Comparison of ENCODE assay signal across 13 cellular contexts in genomic region chr12:98591209-98591608, GRCh38. TPM values are rescaled to one million over a fixed set of nuclear protein-coding genes. Genes with fewer than 3 reads are reported as not detected.
DNase-seq lines count a peak whose midpoint lies in the region; ATAC-seq, FAIRE-seq and TF ChIP-seq lines count a peak whose summit lies in the region.
"Had no signal": no experiment of that assay in that cellular context is flagged by ENCODE, and none has a peak within 500 bp of the region (broad histone marks: within the 10 kb centered on the region; RNA-seq: fewer than 3 reads in every experiment).

No MANE protein-coding gene starts in this region.

- TF ChIP-seq POLR2A in K562 (conservative IDR thresholded peaks at IDR 0.05), result no peak
- TF ChIP-seq POLR2A in heart left ventricle (IDR thresholded peaks at IDR 0.05), result no peak

- no peak for FAIRE-seq in K562 (lab: Jason Lieb, UNC)
- FAIRE-seq: endometrium had no signal

- H3K9ac ChIP-seq in K562 (ENCODE audit: insufficient read depth in 1 of 2, low read depth in 2 of 2, low read length in 2 of 2), result 0 out of 4 replicates have a peak overlapping the region, but pooled peaks of 1 of the 2 experiments have one; percentile 23

- WGBS in K562 (ENCODE audit: insufficient coverage, low coverage, missing lambda C conversion rate), result 58% methylated on average over 4 of the region's 4 CpGs
- WGBS in heart left ventricle, 4 donors, result 71 to 80% (median 75%) methylated on average over 4 of the region's 4 CpGs

- H3K36me3 ChIP-seq in Caco-2 (ENCODE audit: control insufficient read depth, insufficient read depth, low read length) (no peaks in the 10 kb centered on the region), K562 (ENCODE audit: control insufficient read depth, insufficient read depth, low read length) (peaks cover 24% of the 10 kb centered on the region), heart left ventricle (peaks cover 0 to 10% (median 9%) of the 10 kb centered on the region in 9 donors)

- ATAC-seq in K562, result peak; percentile 14
- no peak for ATAC-seq in natural killer cell treated with Interleukin-12 subunit alpha and Interleukin-12 subunit beta and Interleukin-15 and Interleukin-18, amount 100 ng/mL, for 72 hours
- no peak for ATAC-seq in heart left ventricle
- ATAC-seq in GM18519 (IDR thresholded peaks at IDR 0.05; ENCODE audit: low FRiP score, unreplicated experiment), result no peak
- ATAC-seq: left lung had no signal

- no peaks in the 10 kb centered on the region for H3K9me1 ChIP-seq in K562 (ENCODE audit: control insufficient read depth, insufficient read depth, low read length)

- no peaks in the 10 kb centered on the region for H3K9me3 ChIP-seq in Caco-2
- H3K9me3 ChIP-seq in K562 (replicated peaks; ENCODE audit: control insufficient read depth, insufficient read depth, low read depth, low read length), result no peaks in the 10 kb centered on the region
- H3K9me3 ChIP-seq in heart left ventricle, result no peaks in the 10 kb centered on the region
- H3K9me3 ChIP-seq: left lung, spleen, suprapubic skin had no signal

- H3K79me2 ChIP-seq in K562 (ENCODE audit: control insufficient read depth, insufficient read depth, low read length), result peaks cover 36% of the 10 kb centered on the region

- H3K27ac Mint-ChIP-seq in Caco-2 (ENCODE audit: unreplicated experiment), result peak overlapping the region; percentile 42
- peak overlapping the region; percentile 38 to 72 for H3K27ac Mint-ChIP-seq in natural killer cell treated with Interleukin-12 subunit alpha and Interleukin-12 subunit beta and Interleukin-15 and Interleukin-18, amount 100 ng/mL, for 72 hours

- H3K4me1 ChIP-seq in Caco-2 (peaks cover 17% of the 10 kb centered on the region), K562 (replicated peaks in 1 of 2; ENCODE audit: control insufficient read depth in 2 of 2, insufficient read depth in 2 of 2, low read length in 2 of 2) (peaks cover 16 to 18% of the 10 kb centered on the region in 2 experiments; a peak in 4 of 5 replicates), heart left ventricle (peaks cover 0 to 18% (median 14%) of the 10 kb centered on the region in 12 donors)

- in situ Hi-C loops in K562 (cut with MboI), result no loop called here

- no peak overlapping the region for H3K4me2 ChIP-seq in K562 (ENCODE audit: insufficient read depth, low read length)

- H3K9me3 Mint-ChIP-seq in Caco-2 (ENCODE audit: unreplicated experiment), result no peaks in the 10 kb centered on the region
- H3K9me3 Mint-ChIP-seq in natural killer cell treated with Interleukin-12 subunit alpha and Interleukin-12 subunit beta and Interleukin-15 and Interleukin-18, amount 100 ng/mL, for 72 hours, result no peaks in the 10 kb centered on the region

- no peak for TF ChIP-seq EP300 in K562 (IDR thresholded peaks at IDR 0.05; ENCODE audit: low read length)

- H3K27me3 Mint-ChIP-seq in Caco-2 (ENCODE audit: insufficient read depth, unreplicated experiment), result no peaks in the 10 kb centered on the region
- no peaks in the 10 kb centered on the region for H3K27me3 Mint-ChIP-seq in natural killer cell treated with Interleukin-12 subunit alpha and Interleukin-12 subunit beta and Interleukin-15 and Interleukin-18, amount 100 ng/mL, for 72 hours

- H2AFZ ChIP-seq in K562 (ENCODE audit: low read depth, low read length), result peak overlapping the region; percentile 89

- BruUV-seq in Caco-2 (replicated peaks; lab: Mats Ljungman, UMichigan), result no TSS peak
- BruUV-seq in K562 (replicated peaks; lab: Mats Ljungman, UMichigan), result no TSS peak

- H3K4me3 ChIP-seq in Caco-2 (ENCODE audit: low read depth, low read length) (no peak overlapping the region), K562 (no peak overlapping the region), heart left ventricle (no peak overlapping the region)
- H3K4me3 ChIP-seq: left lung, spleen, suprapubic skin had no signal

- H3K27ac ChIP-seq in K562 (ENCODE audit: extremely low read depth, low read depth, low read length) (no peak overlapping the region), heart left ventricle (no peak overlapping the region)
- H3K27ac ChIP-seq: left lung, spleen, suprapubic skin had no signal

- no peaks in the 10 kb centered on the region for H3K27me3 ChIP-seq in Caco-2 (replicated peaks; ENCODE audit: control insufficient read depth, insufficient read depth, low read length)
- H3K27me3 ChIP-seq in K562 (ENCODE audit: control insufficient read depth in 2 of 2, insufficient read depth in 2 of 2, low read length in 2 of 2), result no peaks in the 10 kb centered on the region
- no peaks in the 10 kb centered on the region for H3K27me3 ChIP-seq in heart left ventricle
- H3K27me3 ChIP-seq: left lung, spleen, suprapubic skin had no signal

- peaks cover 21% of the 10 kb centered on the region for H4K20me1 ChIP-seq in K562 (replicated peaks; ENCODE audit: control insufficient read depth, insufficient read depth, low read length)

- peak in 1 of 2 experiments; percentile 54; a peak in 3 of 4 replicates for TF ChIP-seq RAD21 in K562 (CRISPR knock-in tag; conservative IDR thresholded peaks at IDR 0.05 in 1 of 2, IDR thresholded peaks at IDR 0.05 in 1 of 2)

- H3K36me3 Mint-ChIP-seq in Caco-2 (ENCODE audit: insufficient read depth, unreplicated experiment), result peaks cover 34% of the 10 kb centered on the region
- H3K36me3 Mint-ChIP-seq in natural killer cell treated with Interleukin-12 subunit alpha and Interleukin-12 subunit beta and Interleukin-15 and Interleukin-18, amount 100 ng/mL, for 72 hours, result peaks cover 21% of the 10 kb centered on the region

- POLR2A ChIA-PET in Caco-2 (lab: Charles Lee) (interaction anchor here (0.7 kb wide), 1 partner anchor 76 kb away, joined by 3 read pairs; the partner anchor contains the start of gene TMPO), K562 (lab: Yijun Ruan, JAX) (interaction anchor here (0.6 to 1.5 kb wide), 6 partner anchors 9 to 185 kb away, joined by 3 read pairs; no protein-coding TSS in a partner anchor)

- CTCF ChIA-PET in Caco-2 (lab: Charles Lee) (interaction anchor here (0.7 to 1.6 kb wide), 4 partner anchors 12 to 24 kb away, joined by 4 to 40 read pairs (median 4); no protein-coding TSS in a partner anchor), K562 (lab: Yijun Ruan, JAX; ENCODE audit: low intra/inter-chr PET ratio) (no interaction called here)

- TF ChIP-seq CTCF in Caco-2 (IDR thresholded peaks at IDR 0.05; ENCODE audit: insufficient read depth in 1 of 2, low read depth in 1 of 2, low read length in 1 of 2, severe bottlenecking in 1 of 2, unreplicated experiment in 1 of 2) (peak; percentile 21 to 47), K562 (IDR thresholded peaks at IDR 0.05 in 2 of 3, conservative IDR thresholded peaks at IDR 0.05 in 1 of 3; ENCODE audit: insufficient read depth in 2 of 3, low read depth in 1 of 3, low read length in 3 of 3) (peak; percentile 35 to 58 (median 57); a peak in 5 of 6 replicates), heart left ventricle (IDR thresholded peaks at IDR 0.05) (no peak)

- DNase-seq in Caco-2 (peak; percentile 44 to 51), MV-4-11 (lab: John Stamatoyannopoulos, UW) (peak; percentile 50), K562 (ENCODE audit: extremely low read depth in 1 of 4, low spot score in 3 of 4) (peak in 2 of 4 experiments; percentile 42 to 57), LoVo (ENCODE audit: low spot score) (no peak), heart left ventricle (no peak)
- no peak for DNase-seq in natural killer cell treated with Interleukin-12 subunit alpha and Interleukin-12 subunit beta and Interleukin-15 and Interleukin-18, amount 100 ng/mL, for 72 hours (ENCODE audit: low spot score)
- DNase-seq: left lung, NCI-H1694, NCI-H526 treated with DMSO at 0.1 percent for 48 hours, spleen had no signal

- intact Hi-C loops in Caco-2 (cut with micrococcal nuclease; ENCODE audit: unreplicated experiment), result loop anchor here (1.0 kb wide), 1 partner anchor 58 kb away; no protein-coding TSS in a partner anchor
- intact Hi-C loops in K562 (cut with micrococcal nuclease), result loop anchor here (5.0 kb wide), 2 partner anchors 59 to 74 kb away; partner anchors contain the start of gene TMPO
- intact Hi-C loops in heart left ventricle (cut with DNase I), result loop anchor here in 6 of 10 donors (5.0 to 10.0 kb wide), 5 partner anchors 54 to 89 kb away; partner anchors contain the start of genes APAF1 (in 3 of the 6), IKBIP (in 2 of the 6) and TMPO (in 1 of the 6)

- peak overlapping the region; percentile 23 for H3K4me3 Mint-ChIP-seq in Caco-2 (ENCODE audit: unreplicated experiment)
- H3K4me3 Mint-ChIP-seq in natural killer cell treated with Interleukin-12 subunit alpha and Interleukin-12 subunit beta and Interleukin-15 and Interleukin-18, amount 100 ng/mL, for 72 hours, result no peak overlapping the region

- H3K4me1 Mint-ChIP-seq in Caco-2 (ENCODE audit: low read depth, unreplicated experiment), result peaks cover 7% of the 10 kb centered on the region
- peaks cover 22 to 26% of the 10 kb centered on the region in 2 donors for H3K4me1 Mint-ChIP-seq in natural killer cell treated with Interleukin-12 subunit alpha and Interleukin-12 subunit beta and Interleukin-15 and Interleukin-18, amount 100 ng/mL, for 72 hours (ENCODE audit: low read depth in 2 of 2)

RNA-seq across cellular contexts. Expression of gene SLC25A3, which starts 2.3 kb away (rescaled TPM):
- total RNA-seq in Caco-2 (2022), result 888 and 920 TPM in 2 replicates
- total RNA-seq in K562 (2011; cell fraction: chromatin; rRNA removed; ENCODE audit: low replicate concordance), result 311 and 511 TPM in 2 replicates
- 257 and 270 TPM in 2 replicates for total RNA-seq in K562 (2011; cell fraction: nucleolus; rRNA removed)
- total RNA-seq in K562 (2011; cell fraction: nucleoplasm; rRNA removed), result 338 and 415 TPM in 2 replicates
- 450 and 515 TPM in 2 replicates for total RNA-seq in K562 (2014; rRNA removed)
- 766 and 865 TPM in 2 replicates for total RNA-seq in K562 (2014; rRNA removed; fragmentation: Illumina TruSeq; extraction: Trizol)
- total RNA-seq in K562 (2015; rRNA removed; fragmentation: Illumina TruSeq; extraction: Trizol), result 498 and 500 TPM in 2 replicates
- 687 and 693 TPM in 2 replicates for total RNA-seq in K562 (2021)
- 405 and 419 TPM in 2 replicates for polyA plus RNA-seq in K562 (2011; rRNA removed)
- 556 and 768 TPM in 2 replicates for polyA plus RNA-seq in K562 (2011; cell fraction: cytosol; rRNA removed)
- 515 and 531 TPM in 2 replicates for polyA plus RNA-seq in K562 (2011; cell fraction: nucleus; rRNA removed)
- 638 and 684 TPM in 2 replicates for polyA plus RNA-seq in K562 (2012)
- 571 and 592 TPM in 2 replicates for polyA plus RNA-seq in K562 (2014; fragmentation: Illumina TruSeq; extraction: Trizol)
- 100 to 1,000 TPM; 264 to 309 TPM for polyA plus RNA-seq in K562 (2014; fragmentation: Nextera tagmentation; extraction: Ambion mirVana)
- polyA plus RNA-seq in K562 (2014; rRNA removed), result 449 and 495 TPM in 2 replicates
- polyA minus RNA-seq in K562 (2011; rRNA and poly(A)+ RNA removed), result 760 and 828 TPM in 2 replicates
- 379 and 409 TPM in 2 replicates for polyA minus RNA-seq in K562 (2011; cell fraction: cytosol; rRNA and poly(A)+ RNA removed)
- 181 and 261 TPM in 2 replicates for polyA minus RNA-seq in K562 (2011; cell fraction: nucleus; rRNA and poly(A)+ RNA removed)
- 100 to 1,000 TPM; 444 to 571 TPM for total RNA-seq in natural killer cell treated with Interleukin-12 subunit alpha and Interleukin-12 subunit beta and Interleukin-15 and Interleukin-18, amount 100 ng/mL, for 72 hours
- 1,000 to 10,000 TPM in 8 of 9 donors, 100 to 1,000 TPM in 1; 852 to 2,779 (median 1,586) TPM for total RNA-seq in heart left ventricle
- 1,000 to 10,000 TPM; 1,296 to 1,376 TPM for polyA plus RNA-seq in heart left ventricle

RNA-seq across cellular contexts. Expression of gene IKBIP, which starts 53.4 kb away (rescaled TPM):
- 9.9 and 10.9 TPM in 2 replicates for total RNA-seq in Caco-2 (2022)
- 6.2 and 22.8 TPM in 2 replicates for total RNA-seq in K562 (2011; cell fraction: chromatin; rRNA removed; ENCODE audit: low replicate concordance)
- total RNA-seq in K562 (2011; cell fraction: nucleolus; rRNA removed), result 6.2 and 7.0 TPM in 2 replicates
- 11.0 and 14.5 TPM in 2 replicates for total RNA-seq in K562 (2011; cell fraction: nucleoplasm; rRNA removed)
- 14.1 and 14.9 TPM in 2 replicates for total RNA-seq in K562 (2014; rRNA removed)
- total RNA-seq in K562 (2014; rRNA removed; fragmentation: Illumina TruSeq; extraction: Trizol), result 19.5 and 22.8 TPM in 2 replicates
- 16.5 and 17.8 TPM in 2 replicates for total RNA-seq in K562 (2015; rRNA removed; fragmentation: Illumina TruSeq; extraction: Trizol)
- total RNA-seq in K562 (2021), result 14.9 and 15.4 TPM in 2 replicates
- 12.3 and 16.2 TPM in 2 replicates for polyA plus RNA-seq in K562 (2011; rRNA removed)
- 3.1 and 5.1 TPM in 2 replicates for polyA plus RNA-seq in K562 (2011; cell fraction: cytosol; rRNA removed)
- 2.5 and 2.8 TPM in 2 replicates for polyA plus RNA-seq in K562 (2011; cell fraction: nucleus; rRNA removed)
- polyA plus RNA-seq in K562 (2012), result 12.4 and 14.4 TPM in 2 replicates
- 12.6 and 15.3 TPM in 2 replicates for polyA plus RNA-seq in K562 (2014; fragmentation: Illumina TruSeq; extraction: Trizol)
- polyA plus RNA-seq in K562 (2014; fragmentation: Nextera tagmentation; extraction: Ambion mirVana), result 1 to 10 TPM; 3.3 to 4.9 TPM
- 14.9 and 15.8 TPM in 2 replicates for polyA plus RNA-seq in K562 (2014; rRNA removed)
- polyA minus RNA-seq in K562 (2011; rRNA and poly(A)+ RNA removed), result 9.7 and 10.4 TPM in 2 replicates
- 4.7 and 4.8 TPM in 2 replicates for polyA minus RNA-seq in K562 (2011; cell fraction: cytosol; rRNA and poly(A)+ RNA removed)
- polyA minus RNA-seq in K562 (2011; cell fraction: nucleus; rRNA and poly(A)+ RNA removed), result 2.7 and 3.8 TPM in 2 replicates
- 10 to 100 TPM; 22.1 to 23.9 TPM for total RNA-seq in natural killer cell treated with Interleukin-12 subunit alpha and Interleukin-12 subunit beta and Interleukin-15 and Interleukin-18, amount 100 ng/mL, for 72 hours
- total RNA-seq in heart left ventricle, result 10 to 100 TPM in 1 of 9 donors, 1 to 10 TPM in 8; 3.6 to 16.5 (median 4.8) TPM
- 10 to 100 TPM in 1 of 2 donors, 1 to 10 TPM in 1; 6.1 to 11.4 TPM for polyA plus RNA-seq in heart left ventricle

RNA-seq across cellular contexts. Expression of gene APAF1, which starts 53.9 kb away (rescaled TPM):
- total RNA-seq in Caco-2 (2022), result 13.4 and 16.5 TPM in 2 replicates
- total RNA-seq in K562 (2011; cell fraction: chromatin; rRNA removed; ENCODE audit: low replicate concordance), result 34.4 and 111 TPM in 2 replicates
- total RNA-seq in K562 (2011; cell fraction: nucleolus; rRNA removed), result 13.7 and 18.6 TPM in 2 replicates
- 27.3 and 35.5 TPM in 2 replicates for total RNA-seq in K562 (2011; cell fraction: nucleoplasm; rRNA removed)
- 8.5 and 11.1 TPM in 2 replicates for total RNA-seq in K562 (2014; rRNA removed)
- 15.2 and 18.3 TPM in 2 replicates for total RNA-seq in K562 (2014; rRNA removed; fragmentation: Illumina TruSeq; extraction: Trizol)
- 10.8 TPM in 2 replicates for total RNA-seq in K562 (2015; rRNA removed; fragmentation: Illumina TruSeq; extraction: Trizol)
- 11.5 and 13.4 TPM in 2 replicates for total RNA-seq in K562 (2021)
- polyA plus RNA-seq in K562 (2011; rRNA removed), result 12.4 and 15.7 TPM in 2 replicates
- 5.2 and 7.2 TPM in 2 replicates for polyA plus RNA-seq in K562 (2011; cell fraction: cytosol; rRNA removed)
- 9.1 and 10.9 TPM in 2 replicates for polyA plus RNA-seq in K562 (2011; cell fraction: nucleus; rRNA removed)
- polyA plus RNA-seq in K562 (2012), result 6.7 and 9.1 TPM in 2 replicates
- 8.2 and 9.9 TPM in 2 replicates for polyA plus RNA-seq in K562 (2014; fragmentation: Illumina TruSeq; extraction: Trizol)
- 1 to 10 TPM; 5.1 to 6.5 TPM for polyA plus RNA-seq in K562 (2014; fragmentation: Nextera tagmentation; extraction: Ambion mirVana)
- 7.2 and 8.4 TPM in 2 replicates for polyA plus RNA-seq in K562 (2014; rRNA removed)
- 48.2 and 55.6 TPM in 2 replicates for polyA minus RNA-seq in K562 (2011; rRNA and poly(A)+ RNA removed)
- polyA minus RNA-seq in K562 (2011; cell fraction: cytosol; rRNA and poly(A)+ RNA removed), result 12.2 and 18.2 TPM in 2 replicates
- 12.1 and 26.7 TPM in 2 replicates for polyA minus RNA-seq in K562 (2011; cell fraction: nucleus; rRNA and poly(A)+ RNA removed)
- total RNA-seq in natural killer cell treated with Interleukin-12 subunit alpha and Interleukin-12 subunit beta and Interleukin-15 and Interleukin-18, amount 100 ng/mL, for 72 hours, result 10 to 100 TPM; 25.9 to 33.2 TPM
- 10 to 100 TPM in 1 of 9 donors, 1 to 10 TPM in 8; 2.9 to 11.6 (median 3.8) TPM for total RNA-seq in heart left ventricle
- polyA plus RNA-seq in heart left ventricle, result 1 to 10 TPM; 2.5 to 3.7 TPM

Comparison
In these comparisons a context has a peak if more than half of its experiments do, and no peak if none do; other contexts are left out.
1. DNase-seq: peak in Caco-2 (2 of 2) and MV-4-11 (single experiment); none in natural killer cell treated with Interleukin-12 subunit alpha and Interleukin-12 subunit beta and Interleukin-15 and Interleukin-18, amount 100 ng/mL, for 72 hours (single experiment), LoVo (single experiment) and heart left ventricle (0 of 5).
2. CTCF ChIP-seq: peak in Caco-2 (2 of 2) and K562 (3 of 3); none in heart left ventricle (0 of 12).